In the genomic region with DNA sequence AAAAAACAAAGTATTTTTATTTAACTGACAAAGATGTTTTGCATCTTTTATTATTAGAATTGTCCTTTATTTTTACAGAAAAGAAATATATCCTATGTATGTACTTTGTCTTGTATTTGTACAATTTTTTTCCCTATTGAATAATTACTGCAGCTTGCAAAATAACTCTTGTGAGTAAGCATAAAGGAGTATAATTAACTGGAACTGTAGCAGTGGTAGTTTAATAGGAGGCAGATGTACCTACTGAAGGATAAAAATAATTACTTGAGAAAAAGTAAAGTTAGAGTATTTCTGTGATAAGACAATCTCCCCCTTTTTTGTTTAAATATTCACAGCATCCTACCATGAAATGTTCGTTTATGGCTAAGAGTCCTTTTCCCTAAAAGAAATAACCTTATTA, we compare ENCODE assay signal across 16 cellular contexts.
"Had no signal": no experiment of that assay in that cellular context is flagged by ENCODE, and none has a peak within 500 bp of the region (broad histone marks: within the 10 kb centered on the region; RNA-seq: fewer than 3 reads in every experiment).

No MANE protein-coding gene starts in this region.

- ATAC-seq: activated naive CD4-positive, alpha-beta T cell treated with anti-CD3 and anti-CD28 coated beads, Interleukin-2, amount 50 U/mL, for 72 hours; effector memory CD8-positive, alpha-beta T cell; gastroesophageal sphincter; heart left ventricle had no signal

- H3K27me3 ChIP-seq: gastroesophageal sphincter, heart left ventricle, tibial artery, uterus had no signal

- DNase-seq: activated CD4-positive, alpha-beta T cell treated with anti-CD3 and anti-CD28 coated beads, Interleukin-2, amount 50 U/mL, for 4 hours; activated gamma-delta T cell; effector memory CD8-positive, alpha-beta T cell; heart left ventricle; kidney glomerular epithelial cell; left ventricle myocardium inferior; mammary epithelial cell; occipital lobe; stimulated activated CD4-positive, alpha-beta T cell treated with anti-CD3 and anti-CD28 coated beads, Interleukin-2, amount 100 ng/mL, for 24 hours; stimulated activated naive CD4-positive, alpha-beta T cell treated with Interleukin-2 at 50 U/mL for 16 hours; tibial artery; uterus had no signal

- H3K27ac ChIP-seq: epithelial cell of prostate, gastroesophageal sphincter, heart left ventricle, left ventricle myocardium inferior, tibial artery had no signal

- H3K4me3 ChIP-seq: gastroesophageal sphincter, heart left ventricle, left ventricle myocardium inferior, tibial artery, uterus had no signal

- H3K36me3 ChIP-seq: gastroesophageal sphincter, heart left ventricle, left ventricle myocardium inferior, tibial artery, uterus had no signal

- H3K9me3 ChIP-seq: gastroesophageal sphincter, heart left ventricle, left ventricle myocardium inferior, tibial artery, uterus had no signal

- FAIRE-seq: bronchial epithelial cell had no signal
